Comparison of ENCODE assay signal across 14 cellular contexts in genomic region chr12:96131230-96131788, GRCh38.
"Had no signal": no experiment of that assay in that cellular context is flagged by ENCODE, and none has a peak within 500 bp of the region (broad histone marks: within the 10 kb centered on the region; RNA-seq: fewer than 3 reads in every experiment).

No MANE protein-coding gene starts in this region.

- H3K9me3 ChIP-seq: adrenal gland, gastrocnemius medialis, heart right ventricle, right atrium auricular region had no signal

- H3K9me3 Mint-ChIP-seq: activated CD8-positive, alpha-beta T cell treated with anti-CD3 and anti-CD28 coated beads for 36 hours; activated T-helper 2 cell treated with anti-CD3 and anti-CD28 coated beads, Interferon-gamma antibody, Interleukin-2, Interleukin-4, amounts not matched to agents 10 μg/mL and 5 μg/mL and 100 μg/mL, durations not matched to agents 14 hours and 24 hours and 36 hours had no signal

- H3K36me3 ChIP-seq: adrenal gland, gastrocnemius medialis, heart right ventricle, right atrium auricular region, WERI-Rb-1 had no signal

- H3K27ac Mint-ChIP-seq: activated CD8-positive, alpha-beta T cell treated with anti-CD3 and anti-CD28 coated beads for 36 hours; activated T-helper 2 cell treated with anti-CD3 and anti-CD28 coated beads, Interferon-gamma antibody, Interleukin-2, Interleukin-4, amounts not matched to agents 10 μg/mL and 5 μg/mL and 100 μg/mL, durations not matched to agents 14 hours and 24 hours and 36 hours had no signal

- H3K4me3 ChIP-seq: adrenal gland, coronary artery, gastrocnemius medialis, heart right ventricle, right atrium auricular region had no signal

- DNase-seq: activated CD4-positive, alpha-beta T cell treated with anti-CD3 and anti-CD28 coated beads for 4 hours; activated CD8-positive, alpha-beta T cell treated with anti-CD3 and anti-CD28 coated beads for 36 hours; activated naive CD4-positive, alpha-beta T cell treated with anti-CD3 and anti-CD28 coated beads, Interleukin-2, amount 50 U/mL, for 16 hours; adrenal gland; central memory CD4-positive, alpha-beta T cell; effector CD4-positive, alpha-beta T cell; gastrocnemius medialis; heart right ventricle; kidney; small intestine; WERI-Rb-1 had no signal

- H3K27me3 ChIP-seq: adrenal gland, gastrocnemius medialis, right atrium auricular region had no signal

- H3K4me3 Mint-ChIP-seq: activated CD8-positive, alpha-beta T cell treated with anti-CD3 and anti-CD28 coated beads for 36 hours had no signal

- H3K4me1 ChIP-seq: adrenal gland, gastrocnemius medialis, right atrium auricular region had no signal

- ATAC-seq: activated CD8-positive, alpha-beta T cell treated with anti-CD3 and anti-CD28 coated beads for 36 hours; gastrocnemius medialis had no signal

- H3K27ac ChIP-seq: adrenal gland, coronary artery, gastrocnemius medialis, heart right ventricle, right atrium auricular region, WERI-Rb-1 had no signal
